14 cellular contexts compared by ENCODE assay signal in genomic region chr2:24231461-24231881, GRCh38. TPM values are rescaled to one million over a fixed set of nuclear protein-coding genes. Genes with fewer than 3 reads are reported as not detected.
A peak's percentile ranks its signal among the peaks of the same experiment; 100 is the strongest.
DNase-seq lines count a peak whose midpoint lies in the region; ATAC-seq and TF ChIP-seq lines count a peak whose summit lies in the region.
"Had no signal": no experiment of that assay in that cellular context is flagged by ENCODE, and none has a peak within 500 bp of the region (broad histone marks: within the 10 kb centered on the region; RNA-seq: fewer than 3 reads in every experiment).

No MANE protein-coding gene starts in this region.

- H3K79me2 ChIP-seq in GM23248 (ENCODE audit: insufficient read depth) = no peaks in the 10 kb centered on the region

- no peak for TF ChIP-seq POLR2A in upper lobe of left lung (IDR thresholded peaks at IDR 0.05)

- TF ChIP-seq CTCF in upper lobe of left lung (IDR thresholded peaks at IDR 0.05) = no peak

- no peaks in the 10 kb centered on the region for H3K36me3 ChIP-seq in GM23248 (ENCODE audit: low read depth)
- peaks cover 0 to 8% (median 0%) of the 10 kb centered on the region in 4 donors for H3K36me3 ChIP-seq in upper lobe of left lung
- no peaks in the 10 kb centered on the region for H3K36me3 ChIP-seq in H7 (replicated peaks; ENCODE audit: control insufficient read depth, insufficient read depth, low read length)
- H3K36me3 ChIP-seq: SJSA1 had no signal

- peaks cover 10% of the 10 kb centered on the region; the same call in 1 of the 2 replicates for H3F3A ChIP-seq in GM23248 (ENCODE audit: insufficient read depth)

- H3K4me3 ChIP-seq in GM23248 (no peak overlapping the region), upper lobe of left lung (no peak overlapping the region), H7 (ENCODE audit: insufficient read depth, low read depth, low read length) (no peak overlapping the region)
- H3K4me3 ChIP-seq: lung, SJSA1 had no signal

- no peak overlapping the region for H2AFZ ChIP-seq in GM23248

- H4K20me1 ChIP-seq in GM23248 (ENCODE audit: insufficient read depth) = no peaks in the 10 kb centered on the region

- H3K4me1 ChIP-seq in GM23248 (ENCODE audit: insufficient read depth) (peaks cover 7% of the 10 kb centered on the region; the same call in 1 of the 2 replicates), upper lobe of left lung (peaks cover 0 to 6% (median 1%) of the 10 kb centered on the region in 4 donors)
- H3K4me1 ChIP-seq: SJSA1 had no signal

- in situ Hi-C loops in GM23248 (cut with MboI) = no loop called here

- no peak overlapping the region for H3K4me2 ChIP-seq in GM23248 (ENCODE audit: unreplicated experiment)

- peak; percentile 25 for DNase-seq in GM23248
- DNase-seq in globus pallidus (ENCODE audit: low spot score) = peak; percentile 95
- DNase-seq in putamen (ENCODE audit: low spot score) = peak; percentile 91
- DNase-seq in NCI-H2171 treated with DMSO at 0.1 percent for 48 hours (lab: John Stamatoyannopoulos, UW) = no peak
- no peak for DNase-seq in upper lobe of left lung
- DNase-seq in H7 = no peak
- no peak for DNase-seq in DMS79 treated with DMSO at 0.1 percent for 48 hours (lab: John Stamatoyannopoulos, UW)
- DNase-seq: activated naive CD4-positive, alpha-beta T cell treated with Interleukin-2 at 50 U/mL for 16 hours; AML-193 had no signal

- H3K9me2 ChIP-seq in GM23248 (ENCODE audit: insufficient read depth) = no peaks in the 10 kb centered on the region

- no peak for TF ChIP-seq EP300 in upper lobe of left lung (IDR thresholded peaks at IDR 0.05)

- WGBS in GM23248 (ENCODE audit: low coverage in 1 of 2, low lambda C conversion rate in 2 of 2, missing lambda C conversion rate in 2 of 2), 2 experiments = 88 to 89% methylated on average over 4 of the region's 4 CpGs
- 75 to 83% methylated on average over 4 of the region's 4 CpGs for WGBS in upper lobe of left lung, 2 donors

- no peak overlapping the region for H3K9ac ChIP-seq in GM23248

- no peaks in the 10 kb centered on the region for H3K9me3 ChIP-seq in GM23248 (ENCODE audit: low read depth)
- no peaks in the 10 kb centered on the region for H3K9me3 ChIP-seq in upper lobe of left lung
- H3K9me3 ChIP-seq: SJSA1 had no signal

- ATAC-seq in upper lobe of left lung (ENCODE audit: low FRiP score in 2 of 2) = no peak
- ATAC-seq: esophagus mucosa, HCT116 had no signal

- no peak overlapping the region for H3K27ac ChIP-seq in GM23248
- H3K27ac ChIP-seq in angular gyrus (ENCODE audit: low read depth, low read length) = peak overlapping the region; percentile 83
- no peak overlapping the region for H3K27ac ChIP-seq in upper lobe of left lung
- H3K27ac ChIP-seq: SJSA1 had no signal

- H3K27me3 ChIP-seq in GM23248 (replicated peaks; ENCODE audit: insufficient read depth) = no peaks in the 10 kb centered on the region
- H3K27me3 ChIP-seq in upper lobe of left lung = no peaks in the 10 kb centered on the region
- H3K27me3 ChIP-seq in H7 (ENCODE audit: control insufficient read depth, insufficient read depth, low read length) = no peaks in the 10 kb centered on the region
- H3K27me3 ChIP-seq: SJSA1 had no signal

RNA-seq across cellular contexts. Expression of gene FAM228A, which starts 56.6 kb away (rescaled TPM):
- 2.1 TPM in 1 of 2 replicates, not detected in the other for total RNA-seq in GM23248 (2014; rRNA removed; shearing (Covaris generic))
- polyA plus RNA-seq in GM23248 (2016; fragmentation: Nextera tagmentation; extraction: Ambion mirVana) = not detected in 2 replicates
- 1 to 10 TPM in 4 of 6 donors, under 1 TPM in 2; 0.17 to 3.1 (median 1.6) TPM for total RNA-seq in upper lobe of left lung
- 0.14 and 0.18 TPM in 2 replicates for total RNA-seq in H7 (2014; rRNA removed; shearing (Covaris generic))
- total RNA-seq: esophagus mucosa, SJSA1 had no signal

Comparison
In these comparisons a context has a peak if more than half of its experiments do, and no peak if none do; other contexts are left out.
1. DNase-seq: peak in GM23248 (single experiment), globus pallidus (single experiment) and putamen (single experiment); none in NCI-H2171 treated with DMSO at 0.1 percent for 48 hours (single experiment), upper lobe of left lung (0 of 2), H7 (single experiment) and DMS79 treated with DMSO at 0.1 percent for 48 hours (single experiment).